21 cellular contexts compared by ENCODE assay signal in the genomic region with DNA sequence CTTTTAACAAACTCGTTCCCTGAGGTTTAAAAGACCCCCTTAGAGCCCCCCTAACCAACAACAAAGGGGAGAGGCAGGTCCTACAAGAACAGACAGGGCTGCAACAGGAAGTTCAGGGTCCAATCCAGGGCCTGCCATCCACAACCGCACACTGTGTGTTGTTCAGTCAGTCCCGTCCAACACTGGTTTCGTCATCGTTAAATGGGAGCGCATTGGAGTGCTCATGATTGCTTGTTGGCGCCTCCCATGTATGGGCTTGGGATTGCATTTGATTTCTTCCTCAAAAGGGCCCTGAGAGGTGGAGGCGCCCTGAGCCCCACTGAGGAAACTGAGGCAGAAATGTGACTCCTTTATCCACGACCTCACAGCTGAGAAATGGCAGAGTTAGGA.
DNase-seq lines count a peak whose midpoint lies in the region; ATAC-seq and TF ChIP-seq lines count a peak whose summit lies in the region.
"Had no signal": no experiment of that assay in that cellular context is flagged by ENCODE, and none has a peak within 500 bp of the region (broad histone marks: within the 10 kb centered on the region; RNA-seq: fewer than 3 reads in every experiment).

No MANE protein-coding gene starts in this region.

- H3K9me3 ChIP-seq in DND-41 (ENCODE audit: insufficient read depth, low read length, severe bottlenecking) (no peaks in the 10 kb centered on the region), MG63 (no peaks in the 10 kb centered on the region)
- H3K9me3 ChIP-seq: uterus had no signal

- H3K36me3 ChIP-seq in DND-41 (ENCODE audit: insufficient read depth, low read length) (no peaks in the 10 kb centered on the region), MG63 (no peaks in the 10 kb centered on the region)
- H3K36me3 ChIP-seq: uterus had no signal

- no peaks in the 10 kb centered on the region for H3K4me1 ChIP-seq in DND-41 (ENCODE audit: insufficient read depth, low read length)
- H3K4me1 ChIP-seq: parathyroid adenoma, uterus had no signal

- no peak overlapping the region for H2AFZ ChIP-seq in DND-41 (ENCODE audit: low read depth, low read length)
- H2AFZ ChIP-seq: hepatocyte, parathyroid adenoma had no signal

- no peak overlapping the region for H3K9ac ChIP-seq in DND-41 (ENCODE audit: low read depth, low read length)
- H3K9ac ChIP-seq: parathyroid adenoma had no signal

- no peak overlapping the region for H3K4me3 Mint-ChIP-seq in glutamatergic neuron (ENCODE audit: unreplicated experiment)
- no peak overlapping the region for H3K4me3 Mint-ChIP-seq in activated CD4-positive, alpha-beta memory T cell treated with anti-CD3 and anti-CD28 coated beads, Interleukin-2, amount 10 ng/mL, durations not matched to agents 7 days and 5 days
- no peak overlapping the region for H3K4me3 Mint-ChIP-seq in endothelial cell (ENCODE audit: unreplicated experiment)
- H3K4me3 Mint-ChIP-seq: dendritic cell treated with granulocyte-macrophage colony-stimulating factor and Interleukin-4, amounts not matched to agents 40 ng/mL and 50 ng/mL, for 4 days; IgD-negative memory B cell had no signal

- POLR2A ChIA-PET in activated CD4-positive, alpha-beta memory T cell treated with anti-CD3 and anti-CD28 coated beads, Interleukin-2, amount 10 ng/mL, durations not matched to agents 7 days and 5 days (lab: Charles Lee) = no interaction called here

- H3K27ac Mint-ChIP-seq in glutamatergic neuron (ENCODE audit: unreplicated experiment) (no peak overlapping the region), endothelial cell (ENCODE audit: unreplicated experiment) (no peak overlapping the region)
- H3K27ac Mint-ChIP-seq in activated CD4-positive, alpha-beta memory T cell treated with anti-CD3 and anti-CD28 coated beads, Interleukin-2, amount 10 ng/mL, durations not matched to agents 7 days and 5 days = no peak overlapping the region
- H3K27ac Mint-ChIP-seq: activated T-helper 2 cell treated with anti-CD3 and anti-CD28 coated beads, Interferon-gamma antibody, Interleukin-2, Interleukin-4, amounts not matched to agents 10 μg/mL and 5 μg/mL and 100 μg/mL, durations not matched to agents 14 hours and 24 hours and 36 hours; dendritic cell treated with granulocyte-macrophage colony-stimulating factor and Interleukin-4, amounts not matched to agents 40 ng/mL and 50 ng/mL, for 4 days; IgD-negative memory B cell had no signal

- no peaks in the 10 kb centered on the region for H3K79me2 ChIP-seq in DND-41 (ENCODE audit: insufficient read depth, low read length)
- H3K79me2 ChIP-seq: hepatocyte, parathyroid adenoma had no signal

- no peak for DNase-seq in DND-41
- peak; percentile 49 for DNase-seq in HuH-7.5 (ENCODE audit: low spot score)
- DNase-seq in RPMI7951 (ENCODE audit: low read depth) = peak; percentile 37
- DNase-seq in glutamatergic neuron = no peak
- no peak for DNase-seq in NCI-H1048 (lab: John Stamatoyannopoulos, UW)
- no peak for DNase-seq in activated CD4-positive, alpha-beta memory T cell treated with anti-CD3 and anti-CD28 coated beads, Interleukin-2, amount 10 ng/mL, durations not matched to agents 7 days and 5 days
- no peak for DNase-seq in MG63
- no peak for DNase-seq in endothelial cell (ENCODE audit: low spot score)
- DNase-seq: activated CD8-positive, alpha-beta memory T cell treated with anti-CD3 and anti-CD28 coated beads for 24 hours; AML-193; left colon; NCI-H1417 treated with DMSO at 0.1 percent for 48 hours; SHP77 treated with DMSO at 0.1 percent for 48 hours; stimulated activated naive CD8-positive, alpha-beta T cell treated with anti-CD3 and anti-CD28 coated beads, Interleukin-15, Interleukin-2, amounts not matched to agents 100 U/mL and 50 U/mL, for 24 hours; uterus had no signal

- H3K4me1 Mint-ChIP-seq in glutamatergic neuron (ENCODE audit: low read depth, unreplicated experiment) (peaks cover 2% of the 10 kb centered on the region), endothelial cell (ENCODE audit: unreplicated experiment) (no peaks in the 10 kb centered on the region)
- H3K4me1 Mint-ChIP-seq in activated CD4-positive, alpha-beta memory T cell treated with anti-CD3 and anti-CD28 coated beads, Interleukin-2, amount 10 ng/mL, durations not matched to agents 7 days and 5 days = no peaks in the 10 kb centered on the region
- H3K4me1 Mint-ChIP-seq: IgD-negative memory B cell had no signal

- CTCF ChIA-PET in activated CD4-positive, alpha-beta memory T cell treated with anti-CD3 and anti-CD28 coated beads, Interleukin-2, amount 10 ng/mL, durations not matched to agents 7 days and 5 days (lab: Charles Lee) = no interaction called here

- H3K27me3 Mint-ChIP-seq in glutamatergic neuron (ENCODE audit: unreplicated experiment) (peaks cover 5% of the 10 kb centered on the region), endothelial cell (ENCODE audit: unreplicated experiment) (peaks cover 1% of the 10 kb centered on the region)
- H3K27me3 Mint-ChIP-seq in activated CD4-positive, alpha-beta memory T cell treated with anti-CD3 and anti-CD28 coated beads, Interleukin-2, amount 10 ng/mL, durations not matched to agents 7 days and 5 days = no peaks in the 10 kb centered on the region
- H3K27me3 Mint-ChIP-seq: dendritic cell treated with granulocyte-macrophage colony-stimulating factor and Interleukin-4, amounts not matched to agents 40 ng/mL and 50 ng/mL, for 4 days had no signal

- H3K27me3 ChIP-seq in DND-41 (ENCODE audit: insufficient read depth, low read length, poor library complexity) (no peaks in the 10 kb centered on the region), MG63 (no peaks in the 10 kb centered on the region)
- H3K27me3 ChIP-seq: hepatocyte, uterus had no signal

- H3K27ac ChIP-seq in DND-41 (ENCODE audit: low read length) = no peak overlapping the region
- H3K27ac ChIP-seq: hepatocyte, parathyroid adenoma, uterus had no signal

- H3K36me3 Mint-ChIP-seq in glutamatergic neuron (ENCODE audit: unreplicated experiment) (peaks cover 4% of the 10 kb centered on the region), endothelial cell (ENCODE audit: low read depth, unreplicated experiment) (no peaks in the 10 kb centered on the region)
- H3K36me3 Mint-ChIP-seq in activated CD4-positive, alpha-beta memory T cell treated with anti-CD3 and anti-CD28 coated beads, Interleukin-2, amount 10 ng/mL, durations not matched to agents 7 days and 5 days (ENCODE audit: low read depth) = no peaks in the 10 kb centered on the region
- H3K36me3 Mint-ChIP-seq: IgD-negative memory B cell had no signal

- H3K9me3 Mint-ChIP-seq in glutamatergic neuron (ENCODE audit: unreplicated experiment) (peaks cover 10% of the 10 kb centered on the region), endothelial cell (ENCODE audit: unreplicated experiment) (no peaks in the 10 kb centered on the region)
- peaks cover 5% of the 10 kb centered on the region for H3K9me3 Mint-ChIP-seq in activated CD4-positive, alpha-beta memory T cell treated with anti-CD3 and anti-CD28 coated beads, Interleukin-2, amount 10 ng/mL, durations not matched to agents 7 days and 5 days
- H3K9me3 Mint-ChIP-seq: activated T-helper 2 cell treated with anti-CD3 and anti-CD28 coated beads, Interferon-gamma antibody, Interleukin-2, Interleukin-4, amounts not matched to agents 10 μg/mL and 5 μg/mL and 100 μg/mL, durations not matched to agents 14 hours and 24 hours and 36 hours; dendritic cell treated with granulocyte-macrophage colony-stimulating factor and Interleukin-4, amounts not matched to agents 40 ng/mL and 50 ng/mL, for 4 days had no signal

- H4K20me1 ChIP-seq in DND-41 (ENCODE audit: insufficient read depth, low read length) = 0 out of 2 replicates have a peak, but pooled peaks cover 3% of the 10 kb centered on the region

- no peak for ATAC-seq in DND-41 (ENCODE audit: insufficient read depth, low read depth)
- ATAC-seq: left colon; stimulated activated naive CD8-positive, alpha-beta T cell treated with anti-CD3 and anti-CD28 coated beads, Interleukin-15, Interleukin-2, amounts not matched to agents 100 U/mL and 50 U/mL, for 24 hours had no signal

- H3K4me3 ChIP-seq in DND-41 (ENCODE audit: low read depth in 1 of 2, low read length in 2 of 2) = no peak overlapping the region
- H3K4me3 ChIP-seq in MG63 = no peak overlapping the region
- H3K4me3 ChIP-seq: hepatocyte, smooth muscle cell, uterus had no signal

- TF ChIP-seq CTCF in DND-41 (IDR thresholded peaks at IDR 0.05; ENCODE audit: borderline replicate concordance, extremely low read depth, low read length, poor library complexity, severe bottlenecking) (peak; percentile 22), glutamatergic neuron (IDR thresholded peaks at IDR 0.05; ENCODE audit: partially characterized antibody, unreplicated experiment) (peak; percentile 30), endothelial cell (IDR thresholded peaks at IDR 0.05; ENCODE audit: unreplicated experiment) (no peak)

- H3K4me2 ChIP-seq in DND-41 (ENCODE audit: insufficient read depth, low read length) = no peak overlapping the region
- H3K4me2 ChIP-seq: hepatocyte, smooth muscle cell had no signal

Comparison
In these comparisons a context has a peak if more than half of its experiments do, and no peak if none do; other contexts are left out.
1. DNase-seq: peak in HuH-7.5 (single experiment) and RPMI7951 (single experiment); none in DND-41 (single experiment), glutamatergic neuron (single experiment), NCI-H1048 (single experiment), activated CD4-positive, alpha-beta memory T cell treated with anti-CD3 and anti-CD28 coated beads, Interleukin-2, amount 10 ng/mL, durations not matched to agents 7 days and 5 days (single experiment), MG63 (single experiment) and endothelial cell (single experiment).